21 cellular contexts compared by ENCODE assay signal in the genomic region with DNA sequence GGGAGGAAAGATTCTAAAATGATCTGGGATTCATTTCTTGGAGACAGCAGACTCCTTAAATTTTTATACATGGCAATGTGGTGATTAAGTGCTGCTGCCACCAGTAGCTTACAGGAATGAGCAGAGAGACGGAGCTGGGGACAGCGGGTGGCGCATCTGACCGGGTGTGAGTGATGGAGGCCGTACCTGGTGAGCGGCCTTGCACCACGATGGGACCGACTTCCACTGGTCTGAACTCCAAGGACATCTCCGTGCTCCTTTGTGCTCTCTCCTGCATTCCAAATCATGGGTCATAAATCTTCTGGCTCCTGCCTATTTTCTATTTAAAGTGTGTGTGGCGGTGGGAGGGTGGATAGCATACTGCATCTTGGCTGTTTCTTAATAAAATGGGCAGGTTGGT.
"Had no signal": no experiment of that assay in that cellular context is flagged by ENCODE, and none has a peak within 500 bp of the region (broad histone marks: within the 10 kb centered on the region; RNA-seq: fewer than 3 reads in every experiment).

No MANE protein-coding gene starts in this region.

- H3K36me3 Mint-ChIP-seq: activated naive CD8-positive, alpha-beta T cell treated with anti-CD3 and anti-CD28 coated beads for 36 hours; naive thymus-derived CD8-positive, alpha-beta T cell; WTC11 had no signal

- DNase-seq: activated CD4-positive, alpha-beta T cell treated with anti-CD3 and anti-CD28 coated beads, Interleukin-2, amount 50 U/mL, for 4 hours; activated naive CD4-positive, alpha-beta T cell treated with Interleukin-2 at 50 U/mL for 16 hours; activated naive CD8-positive, alpha-beta T cell treated with anti-CD3 and anti-CD28 coated beads for 36 hours; activated T-cell treated with anti-CD3 and anti-CD28 coated beads, Interleukin-2, amount 50 U/mL, for 48 hours; cerebellar nuclear complex; cortex of kidney; heart right ventricle; lower lobe of right lung; naive thymus-derived CD8-positive, alpha-beta T cell; ovary; stimulated activated CD4-positive, alpha-beta T cell treated with anti-CD3 and anti-CD28 coated beads, Interleukin-1b, Interleukin-23, amount 100 ng/mL, for 48 hours; T-helper 1 cell; T-helper 9 cell had no signal

- H3K36me3 ChIP-seq: heart right ventricle, lower lobe of right lung, ovary, prostate gland, tibial nerve had no signal

- H3K4me1 ChIP-seq: lower lobe of right lung, prostate gland, tibial nerve had no signal

- H3K27me3 ChIP-seq: ovary, tibial nerve had no signal

- H3K9me3 Mint-ChIP-seq: activated naive CD8-positive, alpha-beta T cell treated with anti-CD3 and anti-CD28 coated beads for 36 hours; naive thymus-derived CD8-positive, alpha-beta T cell; stimulated activated naive CD8-positive, alpha-beta T cell treated with anti-CD3 and anti-CD28 coated beads, Interleukin-15, Interleukin-2, amounts not matched to agents 100 ng/mL and 50 ng/mL, for 24 hours; WTC11 had no signal

- H3K27ac ChIP-seq: epithelial cell of prostate, heart right ventricle, lower lobe of right lung, ovary, prostate gland, tibial nerve had no signal

- H3K4me3 Mint-ChIP-seq: activated naive CD8-positive, alpha-beta T cell treated with anti-CD3 and anti-CD28 coated beads for 36 hours; naive thymus-derived CD8-positive, alpha-beta T cell; stimulated activated naive CD8-positive, alpha-beta T cell treated with anti-CD3 and anti-CD28 coated beads, Interleukin-15, Interleukin-2, amounts not matched to agents 100 ng/mL and 50 ng/mL, for 24 hours; WTC11 had no signal

- FAIRE-seq: bronchial epithelial cell, keratinocyte had no signal

- H3K27ac Mint-ChIP-seq: activated naive CD8-positive, alpha-beta T cell treated with anti-CD3 and anti-CD28 coated beads for 36 hours; naive thymus-derived CD8-positive, alpha-beta T cell; stimulated activated naive CD8-positive, alpha-beta T cell treated with anti-CD3 and anti-CD28 coated beads, Interleukin-15, Interleukin-2, amounts not matched to agents 100 ng/mL and 50 ng/mL, for 24 hours; WTC11 had no signal

- H3K9me3 ChIP-seq: heart right ventricle, lower lobe of right lung, ovary, prostate gland, tibial nerve had no signal

- H3K4me3 ChIP-seq: heart right ventricle, lower lobe of right lung, ovary, prostate gland, tibial nerve had no signal

- ATAC-seq: left lobe of liver; naive thymus-derived CD8-positive, alpha-beta T cell; WTC11 had no signal
